ENCODE assay signal across 1 cellular context in genomic region chr5:132916086-132916485, GRCh38.
TF ChIP-seq lines count a peak whose summit lies in the region.

No MANE protein-coding gene starts in this region.

TF ChIP-seq in GM23338, 12 proteins besides CTCF, POLR2A, EP300 and RAD21 (continued from another document):
- TF ChIP-seq REST (IDR thresholded peaks at IDR 0.05; ENCODE audit: unreplicated experiment) (no peak), NANOG (IDR thresholded peaks at IDR 0.05; ENCODE audit: borderline replicate concordance) (no peak), ZNF114 (CRISPR knock-in tag; IDR thresholded peaks at IDR 0.05) (no peak), STAT1 (IDR thresholded peaks at IDR 0.05; ENCODE audit: unreplicated experiment) (no peak)
